26 cellular contexts compared by ENCODE assay signal in genomic region chr18:64949885-64950284, GRCh38.
"Had no signal": no experiment of that assay in that cellular context is flagged by ENCODE, and none has a peak within 500 bp of the region (broad histone marks: within the 10 kb centered on the region; RNA-seq: fewer than 3 reads in every experiment).

No MANE protein-coding gene starts in this region.

- H3K9me3 ChIP-seq: testis, thoracic aorta, thyroid gland, tibial artery, transverse colon, upper lobe of left lung, upper lobe of right lung, uterus, vagina had no signal

- H3K4me3 ChIP-seq: stomach, suprapubic skin, testis, thoracic aorta, thyroid gland, tibial artery, tibial nerve, transverse colon, upper lobe of left lung, upper lobe of right lung, uterus, vagina had no signal

- DNase-seq: stimulated activated CD4-positive, alpha-beta T cell treated with anti-CD3 and anti-CD28 coated beads, Interleukin-2, amount 100 ng/mL, for 48 hours; stimulated activated CD4-positive, alpha-beta T cell treated with anti-CD3 and anti-CD28 coated beads, Interleukin-4, amount 100 ng/mL, for 1 hour; stimulated activated CD4-positive, alpha-beta T cell treated with anti-CD3 and anti-CD28 coated beads, Interleukin-4, amount 100 ng/mL, for 24 hours; stimulated activated CD4-positive, alpha-beta T cell treated with anti-CD3 and anti-CD28 coated beads, Interleukin-4, amount 100 ng/mL, for 4 hours; stimulated activated CD8-positive, alpha-beta memory T cell treated with anti-CD3 and anti-CD28 coated beads, Interleukin-4, amount 100 ng/mL, for 48 hours; stimulated activated naive B cell treated with anti-CD40 and anti-IgM and Interleukin-4, amounts not matched to agents 10 μg/mL and 1 μg/mL and 100 μg/mL, for 72 hours; stimulated activated naive CD4-positive, alpha-beta T cell; stimulated activated naive CD4-positive, alpha-beta T cell treated with Interleukin-2 at 50 U/mL for 16 hours; stimulated activated naive CD8-positive, alpha-beta T cell treated with anti-CD3 and anti-CD28 coated beads, Interleukin-15, amount 100 ng/mL, for 72 hours; stimulated activated naive CD8-positive, alpha-beta T cell treated with anti-CD3 and anti-CD28 coated beads, Interleukin-15, Interleukin-2, amounts not matched to agents 100 U/mL and 50 U/mL, for 24 hours; stomach; substantia nigra; testis; thyroid gland; tibial artery; transverse colon; upper lobe of left lung; upper lobe of right lung; uterus had no signal

- H3K4me1 ChIP-seq: stomach, suprapubic skin, testis, thyroid gland, tibial artery, tibial nerve, transverse colon, upper lobe of left lung, upper lobe of right lung, uterus, vagina had no signal

- H3K27me3 ChIP-seq: stomach, suprapubic skin, testis, thyroid gland, tibial artery, tibial nerve, transverse colon, upper lobe of left lung, upper lobe of right lung, uterus, vagina had no signal

- FAIRE-seq: urothelium cell line had no signal

- H3K36me3 ChIP-seq: stomach, suprapubic skin, thoracic aorta, thyroid gland, tibial artery, tibial nerve, transverse colon, upper lobe of left lung, upper lobe of right lung, uterus, vagina had no signal

- H3K27ac ChIP-seq: stomach, suprapubic skin, testis, thoracic aorta, thyroid gland, tibial artery, tibial nerve, transverse colon, upper lobe of left lung, upper lobe of right lung, uterus, vagina had no signal

- ATAC-seq: stimulated activated effector memory CD8-positive, alpha-beta T cell treated with anti-CD3 and anti-CD28 coated beads, Interleukin-12 subunit alpha, Interleukin-12 subunit beta, amount 100 ng/mL, for 72 hours; stimulated activated memory B cell treated with anti-CD40 and anti-IgM and Interleukin-4, amounts not matched to agents 10 μg/mL and 1 μg/mL and 100 μg/mL, for 72 hours; stimulated activated naive B cell treated with anti-CD40 and anti-IgM and Interleukin-4, amounts not matched to agents 10 μg/mL and 1 μg/mL and 100 μg/mL, for 72 hours; stimulated activated naive CD8-positive, alpha-beta T cell treated with anti-CD3 and anti-CD28 coated beads, Interleukin-15, amount 100 ng/mL, for 72 hours; stimulated activated naive CD8-positive, alpha-beta T cell treated with anti-CD3 and anti-CD28 coated beads, Interleukin-15, Interleukin-2, amounts not matched to agents 100 U/mL and 50 U/mL, for 24 hours; upper lobe of right lung had no signal
